ENCODE assay signal across 1 cellular context in the genomic region with DNA sequence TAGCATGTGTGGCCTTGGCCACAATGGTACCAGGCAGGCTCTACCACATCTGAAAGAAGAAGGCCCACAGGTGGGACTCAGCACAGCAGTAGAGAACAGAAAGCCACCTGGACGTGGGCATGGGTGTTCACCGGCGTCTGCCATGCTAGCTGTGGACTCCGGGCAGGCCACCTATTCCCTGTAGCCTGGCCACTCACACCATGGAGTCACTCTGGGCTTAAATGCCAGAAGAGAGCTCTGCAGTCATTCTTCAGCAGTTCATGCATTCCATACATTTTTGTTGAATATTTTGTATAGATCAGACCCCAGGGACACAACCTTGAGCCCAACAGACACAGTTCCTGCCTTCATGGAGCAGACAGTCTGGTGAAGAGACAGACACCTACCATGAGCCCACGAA.
TF ChIP-seq lines count a peak whose summit lies in the region.

No MANE protein-coding gene starts in this region.

TF ChIP-seq in GM23338, 12 proteins besides CTCF, POLR2A, EP300 and RAD21 (continued from another document):
- TF ChIP-seq, protein P1, sequence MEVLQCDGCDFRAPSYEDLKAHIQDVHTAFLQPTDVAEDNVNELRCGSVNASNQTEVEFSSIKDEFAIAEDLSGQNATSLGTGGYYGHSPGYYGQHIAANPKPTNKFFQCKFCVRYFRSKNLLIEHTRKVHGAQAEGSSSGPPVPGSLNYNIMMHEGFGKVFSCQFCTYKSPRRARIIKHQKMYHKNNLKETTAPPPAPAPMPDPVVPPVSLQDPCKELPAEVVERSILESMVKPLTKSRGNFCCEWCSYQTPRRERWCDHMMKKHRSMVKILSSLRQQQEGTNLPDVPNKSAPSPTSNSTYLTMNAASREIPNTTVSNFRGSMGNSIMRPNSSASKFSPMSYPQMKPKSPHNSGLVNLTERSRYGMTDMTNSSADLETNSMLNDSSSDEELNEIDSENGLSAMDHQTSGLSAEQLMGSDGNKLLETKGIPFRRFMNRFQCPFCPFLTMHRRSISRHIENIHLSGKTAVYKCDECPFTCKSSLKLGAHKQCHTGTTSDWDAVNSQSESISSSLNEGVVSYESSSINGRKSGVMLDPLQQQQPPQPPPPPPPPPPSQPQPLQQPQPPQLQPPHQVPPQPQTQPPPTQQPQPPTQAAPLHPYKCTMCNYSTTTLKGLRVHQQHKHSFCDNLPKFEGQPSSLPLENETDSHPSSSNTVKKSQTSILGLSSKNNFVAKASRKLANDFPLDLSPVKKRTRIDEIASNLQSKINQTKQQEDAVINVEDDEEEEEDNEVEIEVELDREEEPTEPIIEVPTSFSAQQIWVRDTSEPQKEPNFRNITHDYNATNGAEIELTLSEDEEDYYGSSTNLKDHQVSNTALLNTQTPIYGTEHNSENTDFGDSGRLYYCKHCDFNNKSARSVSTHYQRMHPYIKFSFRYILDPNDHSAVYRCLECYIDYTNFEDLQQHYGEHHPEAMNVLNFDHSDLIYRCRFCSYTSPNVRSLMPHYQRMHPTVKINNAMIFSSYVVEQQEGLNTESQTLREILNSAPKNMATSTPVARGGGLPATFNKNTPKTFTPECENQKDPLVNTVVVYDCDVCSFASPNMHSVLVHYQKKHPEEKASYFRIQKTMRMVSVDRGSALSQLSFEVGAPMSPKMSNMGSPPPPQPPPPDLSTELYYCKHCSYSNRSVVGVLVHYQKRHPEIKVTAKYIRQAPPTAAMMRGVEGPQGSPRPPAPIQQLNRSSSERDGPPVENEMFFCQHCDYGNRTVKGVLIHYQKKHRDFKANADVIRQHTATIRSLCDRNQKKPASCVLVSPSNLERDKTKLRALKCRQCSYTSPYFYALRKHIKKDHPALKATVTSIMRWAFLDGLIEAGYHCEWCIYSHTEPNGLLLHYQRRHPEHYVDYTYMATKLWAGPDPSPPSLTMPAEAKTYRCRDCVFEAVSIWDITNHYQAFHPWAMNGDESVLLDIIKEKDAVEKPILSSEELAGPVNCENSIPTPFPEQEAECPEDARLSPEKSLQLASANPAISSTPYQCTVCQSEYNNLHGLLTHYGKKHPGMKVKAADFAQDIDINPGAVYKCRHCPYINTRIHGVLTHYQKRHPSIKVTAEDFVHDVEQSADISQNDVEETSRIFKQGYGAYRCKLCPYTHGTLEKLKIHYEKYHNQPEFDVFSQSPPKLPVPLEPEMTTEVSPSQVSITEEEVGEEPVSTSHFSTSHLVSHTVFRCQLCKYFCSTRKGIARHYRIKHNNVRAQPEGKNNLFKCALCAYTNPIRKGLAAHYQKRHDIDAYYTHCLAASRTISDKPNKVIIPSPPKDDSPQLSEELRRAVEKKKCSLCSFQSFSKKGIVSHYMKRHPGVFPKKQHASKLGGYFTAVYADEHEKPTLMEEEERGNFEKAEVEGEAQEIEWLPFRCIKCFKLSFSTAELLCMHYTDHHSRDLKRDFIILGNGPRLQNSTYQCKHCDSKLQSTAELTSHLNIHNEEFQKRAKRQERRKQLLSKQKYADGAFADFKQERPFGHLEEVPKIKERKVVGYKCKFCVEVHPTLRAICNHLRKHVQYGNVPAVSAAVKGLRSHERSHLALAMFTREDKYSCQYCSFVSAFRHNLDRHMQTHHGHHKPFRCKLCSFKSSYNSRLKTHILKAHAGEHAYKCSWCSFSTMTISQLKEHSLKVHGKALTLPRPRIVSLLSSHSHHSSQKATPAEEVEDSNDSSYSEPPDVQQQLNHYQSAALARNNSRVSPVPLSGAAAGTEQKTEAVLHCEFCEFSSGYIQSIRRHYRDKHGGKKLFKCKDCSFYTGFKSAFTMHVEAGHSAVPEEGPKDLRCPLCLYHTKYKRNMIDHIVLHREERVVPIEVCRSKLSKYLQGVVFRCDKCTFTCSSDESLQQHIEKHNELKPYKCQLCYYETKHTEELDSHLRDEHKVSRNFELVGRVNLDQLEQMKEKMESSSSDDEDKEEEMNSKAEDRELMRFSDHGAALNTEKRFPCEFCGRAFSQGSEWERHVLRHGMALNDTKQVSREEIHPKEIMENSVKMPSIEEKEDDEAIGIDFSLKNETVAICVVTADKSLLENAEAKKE (CRISPR knock-in tag; IDR thresholded peaks at IDR 0.05) = no peak
- TF ChIP-seq, protein P2, sequence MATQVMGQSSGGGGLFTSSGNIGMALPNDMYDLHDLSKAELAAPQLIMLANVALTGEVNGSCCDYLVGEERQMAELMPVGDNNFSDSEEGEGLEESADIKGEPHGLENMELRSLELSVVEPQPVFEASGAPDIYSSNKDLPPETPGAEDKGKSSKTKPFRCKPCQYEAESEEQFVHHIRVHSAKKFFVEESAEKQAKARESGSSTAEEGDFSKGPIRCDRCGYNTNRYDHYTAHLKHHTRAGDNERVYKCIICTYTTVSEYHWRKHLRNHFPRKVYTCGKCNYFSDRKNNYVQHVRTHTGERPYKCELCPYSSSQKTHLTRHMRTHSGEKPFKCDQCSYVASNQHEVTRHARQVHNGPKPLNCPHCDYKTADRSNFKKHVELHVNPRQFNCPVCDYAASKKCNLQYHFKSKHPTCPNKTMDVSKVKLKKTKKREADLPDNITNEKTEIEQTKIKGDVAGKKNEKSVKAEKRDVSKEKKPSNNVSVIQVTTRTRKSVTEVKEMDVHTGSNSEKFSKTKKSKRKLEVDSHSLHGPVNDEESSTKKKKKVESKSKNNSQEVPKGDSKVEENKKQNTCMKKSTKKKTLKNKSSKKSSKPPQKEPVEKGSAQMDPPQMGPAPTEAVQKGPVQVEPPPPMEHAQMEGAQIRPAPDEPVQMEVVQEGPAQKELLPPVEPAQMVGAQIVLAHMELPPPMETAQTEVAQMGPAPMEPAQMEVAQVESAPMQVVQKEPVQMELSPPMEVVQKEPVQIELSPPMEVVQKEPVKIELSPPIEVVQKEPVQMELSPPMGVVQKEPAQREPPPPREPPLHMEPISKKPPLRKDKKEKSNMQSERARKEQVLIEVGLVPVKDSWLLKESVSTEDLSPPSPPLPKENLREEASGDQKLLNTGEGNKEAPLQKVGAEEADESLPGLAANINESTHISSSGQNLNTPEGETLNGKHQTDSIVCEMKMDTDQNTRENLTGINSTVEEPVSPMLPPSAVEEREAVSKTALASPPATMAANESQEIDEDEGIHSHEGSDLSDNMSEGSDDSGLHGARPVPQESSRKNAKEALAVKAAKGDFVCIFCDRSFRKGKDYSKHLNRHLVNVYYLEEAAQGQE (IDR thresholded peaks at IDR 0.05; ENCODE audit: unreplicated experiment) = no peak
- TF ChIP-seq ZNF114 (CRISPR knock-in tag; IDR thresholded peaks at IDR 0.05) = no peak
- no peak for TF ChIP-seq EZH2phosphoT487 (IDR thresholded peaks at IDR 0.05; ENCODE audit: unreplicated experiment)
- no peak for TF ChIP-seq ZNF331 (CRISPR knock-in tag; IDR thresholded peaks at IDR 0.05; ENCODE audit: low read depth)
- no peak for TF ChIP-seq JUNB (IDR thresholded peaks at IDR 0.05; ENCODE audit: unreplicated experiment)
- TF ChIP-seq, protein P3, sequence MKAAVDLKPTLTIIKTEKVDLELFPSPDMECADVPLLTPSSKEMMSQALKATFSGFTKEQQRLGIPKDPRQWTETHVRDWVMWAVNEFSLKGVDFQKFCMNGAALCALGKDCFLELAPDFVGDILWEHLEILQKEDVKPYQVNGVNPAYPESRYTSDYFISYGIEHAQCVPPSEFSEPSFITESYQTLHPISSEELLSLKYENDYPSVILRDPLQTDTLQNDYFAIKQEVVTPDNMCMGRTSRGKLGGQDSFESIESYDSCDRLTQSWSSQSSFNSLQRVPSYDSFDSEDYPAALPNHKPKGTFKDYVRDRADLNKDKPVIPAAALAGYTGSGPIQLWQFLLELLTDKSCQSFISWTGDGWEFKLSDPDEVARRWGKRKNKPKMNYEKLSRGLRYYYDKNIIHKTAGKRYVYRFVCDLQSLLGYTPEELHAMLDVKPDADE (IDR thresholded peaks at IDR 0.05) = no peak
- no peak for TF ChIP-seq CREB1 (CRISPR knock-in tag; IDR thresholded peaks at IDR 0.05; ENCODE audit: low read depth)
TF ChIP-seq in GM23338: peak in this region for 0.
